18 cellular contexts compared by ENCODE assay signal in genomic region chr2:203805485-203805838, GRCh38.
"Had no signal": no experiment of that assay in that cellular context is flagged by ENCODE, and none has a peak within 500 bp of the region (broad histone marks: within the 10 kb centered on the region; RNA-seq: fewer than 3 reads in every experiment).

No MANE protein-coding gene starts in this region.

- H3K4me2 ChIP-seq: hepatocyte had no signal

- H3K27ac ChIP-seq: esophagus muscularis mucosa, hepatocyte, upper lobe of left lung had no signal

- DNase-seq: activated CD4-positive, alpha-beta T cell treated with anti-CD3 and anti-CD28 coated beads for 36 hours; activated CD8-positive, alpha-beta memory T cell treated with anti-CD3 and anti-CD28 coated beads, Interleukin-2, amount 50 U/mL, for 48 hours; activated gamma-delta T cell treated with Interleukin-2 at 50 U/mL for 16 hours; activated T-cell treated with anti-CD3 and anti-CD28 coated beads, Interleukin-2, amount 50 U/mL, for 72 hours; adrenal gland; caudate nucleus; cortex of kidney; effector CD4-positive, alpha-beta T cell; islet precursor cell; mucosa of descending colon; occipital lobe; right cardiac atrium; stimulated activated naive CD8-positive, alpha-beta T cell treated with anti-CD3 and anti-CD28 coated beads, Interleukin-15, amount 100 ng/mL, for 72 hours; upper lobe of left lung had no signal

- H3K9me3 ChIP-seq: adrenal gland, prostate gland had no signal

- H3K79me2 ChIP-seq: hepatocyte had no signal

- H3K36me3 ChIP-seq: adrenal gland, esophagus muscularis mucosa, prostate gland, upper lobe of left lung had no signal

- H3K27ac Mint-ChIP-seq: activated T-cell treated with anti-CD3 and anti-CD28 coated beads, Interleukin-2, amount 50 U/mL, for 72 hours; nephron had no signal

- H3K4me3 Mint-ChIP-seq: nephron had no signal

- H3K27me3 Mint-ChIP-seq: activated CD4-positive, alpha-beta T cell treated with anti-CD3 and anti-CD28 coated beads for 36 hours; stimulated activated naive CD8-positive, alpha-beta T cell treated with anti-CD3 and anti-CD28 coated beads, Interleukin-15, amount 100 ng/mL, for 72 hours had no signal

- H2AFZ ChIP-seq: hepatocyte had no signal

- ATAC-seq: activated CD4-positive, alpha-beta T cell treated with anti-CD3 and anti-CD28 coated beads for 36 hours; activated T-cell treated with anti-CD3 and anti-CD28 coated beads, Interleukin-2, amount 50 U/mL, for 72 hours; mucosa of descending colon; right cardiac atrium; stimulated activated naive CD8-positive, alpha-beta T cell treated with anti-CD3 and anti-CD28 coated beads, Interleukin-15, amount 100 ng/mL, for 72 hours had no signal

- H3K4me1 ChIP-seq: adrenal gland, esophagus muscularis mucosa, prostate gland had no signal

- H3K27me3 ChIP-seq: adrenal gland, esophagus muscularis mucosa, hepatocyte, upper lobe of left lung had no signal

- H3K4me3 ChIP-seq: adrenal gland, esophagus muscularis mucosa, hepatocyte, mucosa of descending colon, prostate gland, upper lobe of left lung had no signal
